In genomic region chrX:119694601-119695534, GRCh38 we compare ENCODE assay signal across 9 cellular contexts. TPM values are rescaled to one million over a fixed set of nuclear protein-coding genes. Genes with fewer than 3 reads are reported as not detected.
A peak's percentile ranks its signal among the peaks of the same experiment; 100 is the strongest.
DNase-seq lines count a peak whose midpoint lies in the region; ATAC-seq, FAIRE-seq and TF ChIP-seq lines count a peak whose summit lies in the region.
"Had no signal": no experiment of that assay in that cellular context is flagged by ENCODE, and none has a peak within 500 bp of the region (broad histone marks: within the 10 kb centered on the region; RNA-seq: fewer than 3 reads in every experiment).

No MANE protein-coding gene starts in this region.

- no peaks in the 10 kb centered on the region for H3K9me3 Mint-ChIP-seq in activated CD4-positive, alpha-beta T cell treated with anti-CD3 and anti-CD28 coated beads, Interleukin-2, amount 10 ng/mL, durations not matched to agents 24 days and 14 days
- peaks cover 6% of the 10 kb centered on the region for H3K9me3 Mint-ChIP-seq in glutamatergic neuron (ENCODE audit: unreplicated experiment)
- H3K9me3 Mint-ChIP-seq in stimulated activated naive B cell treated with anti-CD40 and anti-IgM and Interleukin-4, amounts not matched to agents 10 μg/mL and 1 μg/mL and 100 μg/mL, for 72 hours = no peaks in the 10 kb centered on the region

- intact Hi-C loops in activated CD4-positive, alpha-beta T cell treated with anti-CD3 and anti-CD28 coated beads, Interleukin-2, amount 10 ng/mL, durations not matched to agents 24 days and 14 days (cut with micrococcal nuclease) = loop anchor here (5.0 kb wide), 3 partner anchors 37 to 97 kb away; partner anchors contain the start of gene RPL39

- H3K4me1 Mint-ChIP-seq in activated CD4-positive, alpha-beta T cell treated with anti-CD3 and anti-CD28 coated beads, Interleukin-2, amount 10 ng/mL, durations not matched to agents 24 days and 14 days = peaks cover 6% of the 10 kb centered on the region
- peaks cover 9% of the 10 kb centered on the region for H3K4me1 Mint-ChIP-seq in glutamatergic neuron (ENCODE audit: low read depth, unreplicated experiment)
- peaks cover 47 to 57% of the 10 kb centered on the region in 2 donors for H3K4me1 Mint-ChIP-seq in stimulated activated naive B cell treated with anti-CD40 and anti-IgM and Interleukin-4, amounts not matched to agents 10 μg/mL and 1 μg/mL and 100 μg/mL, for 72 hours

- H3K27ac Mint-ChIP-seq in activated CD4-positive, alpha-beta T cell treated with anti-CD3 and anti-CD28 coated beads, Interleukin-2, amount 10 ng/mL, durations not matched to agents 24 days and 14 days = peak overlapping the region; percentile 11
- H3K27ac Mint-ChIP-seq in glutamatergic neuron (ENCODE audit: unreplicated experiment) = peak overlapping the region; percentile 76
- H3K27ac Mint-ChIP-seq in stimulated activated naive B cell treated with anti-CD40 and anti-IgM and Interleukin-4, amounts not matched to agents 10 μg/mL and 1 μg/mL and 100 μg/mL, for 72 hours = no peak overlapping the region

- DNase-seq in activated CD4-positive, alpha-beta T cell treated with anti-CD3 and anti-CD28 coated beads, Interleukin-2, amount 10 ng/mL, durations not matched to agents 24 days and 14 days = peak; percentile 55
- no peak for DNase-seq in activated CD4-positive, alpha-beta T cell treated with anti-CD3 and anti-CD28 coated beads for 1 hour
- DNase-seq in NCI-H510A (lab: John Stamatoyannopoulos, UW) (peak; percentile 4), glutamatergic neuron (peak; percentile 25), HTR-8/SVneo (ENCODE audit: insufficient read length, low spot score) (no peak)
- no peak for DNase-seq in stimulated activated naive B cell treated with anti-CD40 and anti-IgM and Interleukin-4, amounts not matched to agents 10 μg/mL and 1 μg/mL and 100 μg/mL, for 72 hours
- DNase-seq: activated CD4-positive, alpha-beta T cell treated with anti-CD3 and anti-CD28 coated beads, Interleukin-2, amount 50 U/mL, for 1 hour had no signal

- no peak overlapping the region for H3K4me3 Mint-ChIP-seq in activated CD4-positive, alpha-beta T cell treated with anti-CD3 and anti-CD28 coated beads, Interleukin-2, amount 10 ng/mL, durations not matched to agents 24 days and 14 days
- peak overlapping the region; percentile 64 for H3K4me3 Mint-ChIP-seq in glutamatergic neuron (ENCODE audit: unreplicated experiment)
- peak overlapping the region; percentile 56 to 97 for H3K4me3 Mint-ChIP-seq in stimulated activated naive B cell treated with anti-CD40 and anti-IgM and Interleukin-4, amounts not matched to agents 10 μg/mL and 1 μg/mL and 100 μg/mL, for 72 hours

- no peak for FAIRE-seq in HTR-8/SVneo (lab: Jason Lieb, UNC)

- H3K36me3 Mint-ChIP-seq in activated CD4-positive, alpha-beta T cell treated with anti-CD3 and anti-CD28 coated beads, Interleukin-2, amount 10 ng/mL, durations not matched to agents 24 days and 14 days (ENCODE audit: low read depth) = peaks cover 3% of the 10 kb centered on the region
- no peaks in the 10 kb centered on the region for H3K36me3 Mint-ChIP-seq in glutamatergic neuron (ENCODE audit: unreplicated experiment)
- H3K36me3 Mint-ChIP-seq in stimulated activated naive B cell treated with anti-CD40 and anti-IgM and Interleukin-4, amounts not matched to agents 10 μg/mL and 1 μg/mL and 100 μg/mL, for 72 hours = peaks cover 2 to 19% of the 10 kb centered on the region in 2 donors

- TF ChIP-seq CTCF in glutamatergic neuron (IDR thresholded peaks at IDR 0.05; ENCODE audit: partially characterized antibody, unreplicated experiment) = no peak

- ATAC-seq in stimulated activated naive B cell treated with anti-CD40 and anti-IgM and Interleukin-4, amounts not matched to agents 10 μg/mL and 1 μg/mL and 100 μg/mL, for 72 hours (replicated peaks) = no peak
- ATAC-seq in HG03457 (IDR thresholded peaks at IDR 0.05; ENCODE audit: unreplicated experiment) (no peak), HG03139 (IDR thresholded peaks at IDR 0.05; ENCODE audit: unreplicated experiment) (no peak)

- no peaks in the 10 kb centered on the region for H3K27me3 Mint-ChIP-seq in activated CD4-positive, alpha-beta T cell treated with anti-CD3 and anti-CD28 coated beads, Interleukin-2, amount 10 ng/mL, durations not matched to agents 24 days and 14 days
- peaks cover 5% of the 10 kb centered on the region for H3K27me3 Mint-ChIP-seq in glutamatergic neuron (ENCODE audit: unreplicated experiment)
- H3K27me3 Mint-ChIP-seq in stimulated activated naive B cell treated with anti-CD40 and anti-IgM and Interleukin-4, amounts not matched to agents 10 μg/mL and 1 μg/mL and 100 μg/mL, for 72 hours = no peaks in the 10 kb centered on the region

RNA-seq across cellular contexts. Expression of gene SEPTIN6, which starts 1.9 kb away (rescaled TPM):
- 151 and 153 TPM in 2 replicates for total RNA-seq in activated CD4-positive, alpha-beta T cell treated with anti-CD3 and anti-CD28 coated beads, Interleukin-2, amount 10 ng/mL, durations not matched to agents 24 days and 14 days
- 243 TPM for total RNA-seq in glutamatergic neuron (ENCODE audit: unreplicated experiment)

Comparison
In these comparisons a context has a peak if more than half of its experiments do, and no peak if none do; other contexts are left out.
1. DNase-seq: peak in activated CD4-positive, alpha-beta T cell treated with anti-CD3 and anti-CD28 coated beads, Interleukin-2, amount 10 ng/mL, durations not matched to agents 24 days and 14 days (single experiment), NCI-H510A (single experiment) and glutamatergic neuron (single experiment); none in activated CD4-positive, alpha-beta T cell treated with anti-CD3 and anti-CD28 coated beads for 1 hour (single experiment), stimulated activated naive B cell treated with anti-CD40 and anti-IgM and Interleukin-4, amounts not matched to agents 10 μg/mL and 1 μg/mL and 100 μg/mL, for 72 hours (single experiment) and HTR-8/SVneo (single experiment).